Comparison of ENCODE assay signal across 21 cellular contexts in the genomic region with DNA sequence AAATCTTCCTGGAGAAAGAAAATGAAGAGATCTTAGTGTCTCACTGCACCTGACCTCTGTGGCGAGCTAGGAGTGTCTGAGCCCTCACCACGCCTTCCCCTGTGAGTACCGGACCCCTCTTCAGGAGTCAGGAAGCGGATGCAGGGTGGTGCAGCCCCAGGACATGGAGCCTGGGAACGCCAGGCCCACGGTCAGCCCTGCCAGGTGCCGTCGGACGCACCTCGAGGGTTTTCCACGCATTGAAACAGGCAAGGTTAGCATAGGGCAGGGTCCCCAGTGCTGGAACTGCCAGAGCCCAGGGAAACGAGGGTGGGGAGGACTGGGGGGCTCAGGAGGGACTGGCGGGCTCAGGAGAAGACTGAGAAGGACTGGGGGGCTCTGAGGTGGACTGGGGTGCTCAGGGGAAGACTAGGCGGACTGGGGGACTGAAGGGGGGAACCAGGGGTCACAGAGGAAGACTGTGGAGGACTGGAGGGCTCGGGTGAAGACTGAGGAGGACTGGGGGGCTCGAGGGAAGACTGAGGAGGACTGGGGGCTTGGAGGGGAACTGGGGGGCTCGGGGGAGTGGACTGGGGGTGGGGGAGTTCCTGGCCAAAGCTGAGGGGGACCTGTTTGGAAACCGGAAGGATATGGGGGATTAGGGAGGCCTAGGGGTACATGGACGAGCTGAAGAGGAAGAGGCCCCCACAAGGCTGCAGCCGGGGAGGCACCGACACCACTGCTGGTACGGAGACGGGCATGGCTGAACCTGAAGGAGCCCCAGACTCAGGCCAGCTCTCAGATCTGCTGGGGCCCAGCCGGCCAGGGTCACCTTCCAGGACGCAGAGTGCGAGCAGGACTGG.
DNase-seq lines count a peak whose midpoint lies in the region; ATAC-seq and TF ChIP-seq lines count a peak whose summit lies in the region.
"Had no signal": no experiment of that assay in that cellular context is flagged by ENCODE, and none has a peak within 500 bp of the region (broad histone marks: within the 10 kb centered on the region; RNA-seq: fewer than 3 reads in every experiment).

No MANE protein-coding gene starts in this region.

- no peaks in the 10 kb centered on the region for H3K36me3 ChIP-seq in H7 (replicated peaks; ENCODE audit: control insufficient read depth, insufficient read depth, low read length)
- H3K36me3 ChIP-seq: MG63 had no signal

- H3K36me3 Mint-ChIP-seq in central memory CD8-positive, alpha-beta T cell (ENCODE audit: insufficient read depth) = no peaks in the 10 kb centered on the region
- H3K36me3 Mint-ChIP-seq in progenitor cell of endocrine pancreas (ENCODE audit: insufficient read depth) = no peaks in the 10 kb centered on the region
- H3K36me3 Mint-ChIP-seq: CD8-positive, alpha-beta memory T cell had no signal

- H3K4me3 ChIP-seq in H7 (ENCODE audit: insufficient read depth, low read depth, low read length) = no peak overlapping the region
- H3K4me3 ChIP-seq: MG63, PC-9, SK-N-MC had no signal

- H3K4me1 Mint-ChIP-seq in central memory CD8-positive, alpha-beta T cell = no peaks in the 10 kb centered on the region
- no peaks in the 10 kb centered on the region for H3K4me1 Mint-ChIP-seq in progenitor cell of endocrine pancreas (ENCODE audit: low read depth)
- H3K4me1 Mint-ChIP-seq: CD8-positive, alpha-beta memory T cell had no signal

- no peak for TF ChIP-seq CTCF in progenitor cell of endocrine pancreas (IDR thresholded peaks at IDR 0.05; ENCODE audit: unreplicated experiment)

- H3K9me3 Mint-ChIP-seq in central memory CD8-positive, alpha-beta T cell = no peaks in the 10 kb centered on the region
- no peaks in the 10 kb centered on the region for H3K9me3 Mint-ChIP-seq in progenitor cell of endocrine pancreas (ENCODE audit: low read depth)
- H3K9me3 Mint-ChIP-seq: CD8-positive, alpha-beta memory T cell had no signal

- no peak overlapping the region for H3K4me3 Mint-ChIP-seq in central memory CD8-positive, alpha-beta T cell
- no peak overlapping the region for H3K4me3 Mint-ChIP-seq in progenitor cell of endocrine pancreas (ENCODE audit: low read depth)
- H3K4me3 Mint-ChIP-seq: CD8-positive, alpha-beta memory T cell; HFFc6 had no signal

- peak overlapping the region; percentile 16 for H3K27ac Mint-ChIP-seq in central memory CD8-positive, alpha-beta T cell (ENCODE audit: low read depth)
- peak overlapping the region; percentile 65 for H3K27ac Mint-ChIP-seq in progenitor cell of endocrine pancreas
- H3K27ac Mint-ChIP-seq: HFFc6 had no signal

- H3K27me3 Mint-ChIP-seq in central memory CD8-positive, alpha-beta T cell = peaks cover 84% of the 10 kb centered on the region
- H3K27me3 Mint-ChIP-seq in progenitor cell of endocrine pancreas = peaks cover 41% of the 10 kb centered on the region

- no peak for ATAC-seq in central memory CD8-positive, alpha-beta T cell (replicated peaks; ENCODE audit: extremely low read depth, poor library complexity, severe bottlenecking)
- ATAC-seq in GM21515 (IDR thresholded peaks at IDR 0.05; ENCODE audit: unreplicated experiment) (no peak), HG03097 (IDR thresholded peaks at IDR 0.05; ENCODE audit: low FRiP score, unreplicated experiment) (no peak)

- no peaks in the 10 kb centered on the region for H3K27me3 ChIP-seq in H7 (ENCODE audit: control insufficient read depth, insufficient read depth, low read length)

- DNase-seq in H7 (peak; percentile 34), mesenteric fat pad (ENCODE audit: low spot score) (peak; percentile 79), progenitor cell of endocrine pancreas (ENCODE audit: low spot score, unreplicated experiment) (peak; percentile 2), foreskin melanocyte (no peak)
- DNase-seq in central memory CD8-positive, alpha-beta T cell (ENCODE audit: low spot score in 2 of 2) = peak; percentile 4 to 5
- DNase-seq: Calu3; CD8-positive, alpha-beta memory T cell; DMS153; HFFc6; Kasumi-1; MG63; NCI-H1048; NCI-H1417 treated with DMSO at 0.1 percent for 48 hours; NCI-H187; NCI-H446; NCI-H69; PC-9; SHP77 treated with DMSO at 0.1 percent for 48 hours had no signal
